In the genomic region with DNA sequence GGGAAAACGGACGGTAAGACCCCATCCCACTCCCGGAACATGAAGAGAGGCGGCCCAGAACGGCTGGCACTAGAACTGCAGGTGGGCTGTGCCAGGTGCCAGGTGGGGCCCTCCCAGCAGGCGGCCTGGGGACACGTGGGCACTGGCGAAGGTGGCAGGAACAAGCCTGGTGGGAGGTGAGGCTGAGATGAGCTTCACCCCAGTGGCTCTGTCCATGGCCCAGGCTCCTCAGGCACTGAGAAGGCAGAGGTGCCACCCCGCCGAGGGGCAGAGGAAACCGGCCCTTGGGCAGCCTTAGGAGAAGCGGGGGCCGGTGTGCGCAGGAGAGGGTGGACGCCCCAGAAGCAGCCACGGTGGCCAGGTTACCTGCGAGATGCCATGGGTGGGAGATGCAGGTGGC, we compare ENCODE assay signal across 4 cellular contexts. TPM values are rescaled to one million over a fixed set of nuclear protein-coding genes. Genes with fewer than 3 reads are reported as not detected.
"Had no signal": no experiment of that assay in that cellular context is flagged by ENCODE, and none has a peak within 500 bp of the region (broad histone marks: within the 10 kb centered on the region; RNA-seq: fewer than 3 reads in every experiment).

No MANE protein-coding gene starts in this region.

RNA-seq across cellular contexts. Expression of gene ZDHHC11B, which starts 4.0 kb away (rescaled TPM):
- total RNA-seq: lung microvascular endothelial cell, myocyte, osteoblast, smooth muscle cell had no signal
- polyA plus RNA-seq: smooth muscle cell had no signal
